ENCODE assay signal across 24 cellular contexts in the genomic region with DNA sequence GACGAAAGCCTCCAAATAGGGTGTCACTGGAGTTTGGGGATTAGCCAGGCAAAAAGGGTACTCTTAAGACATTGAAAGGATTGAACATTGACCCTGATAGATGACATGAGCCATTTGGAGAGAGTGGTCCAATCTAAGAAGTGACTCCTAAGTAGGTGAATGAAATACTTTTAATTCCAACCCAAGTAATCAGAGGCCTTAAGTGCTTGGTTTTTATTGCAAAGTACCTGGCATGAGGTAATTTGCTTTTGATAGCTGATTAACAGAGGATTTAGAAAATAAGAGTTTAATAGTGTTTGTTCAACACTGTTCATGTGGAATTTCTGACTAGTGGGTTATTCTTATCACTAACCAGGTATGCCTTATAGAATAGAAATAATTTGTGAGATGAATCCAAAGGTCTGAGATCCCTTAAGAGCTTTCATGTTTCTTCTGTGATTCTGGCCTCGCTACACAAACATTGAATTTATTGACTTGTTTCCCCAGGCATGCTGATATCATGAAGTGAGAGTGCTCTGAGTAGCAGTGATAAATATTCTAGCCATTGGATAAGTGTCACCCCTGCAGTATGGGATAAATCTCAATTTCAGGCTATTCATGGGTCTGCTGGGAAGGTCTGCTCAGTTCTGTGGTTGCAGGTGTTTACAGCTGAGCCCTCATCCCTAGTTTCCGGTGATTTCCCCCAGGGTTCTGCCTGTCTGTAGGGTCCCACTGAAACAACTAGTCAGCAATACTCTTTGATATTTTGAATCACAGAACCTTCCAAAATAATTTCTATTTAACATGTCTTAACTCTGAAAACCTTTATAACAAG. TPM values are rescaled to one million over a fixed set of nuclear protein-coding genes. Genes with fewer than 3 reads are reported as not detected.
DNase-seq lines count a peak whose midpoint lies in the region; ATAC-seq and TF ChIP-seq lines count a peak whose summit lies in the region.
"Had no signal": no experiment of that assay in that cellular context is flagged by ENCODE, and none has a peak within 500 bp of the region (broad histone marks: within the 10 kb centered on the region; RNA-seq: fewer than 3 reads in every experiment).

No MANE protein-coding gene starts in this region.

- H3K4me3 ChIP-seq in thyroid gland (replicated peaks in 1 of 3): no peak overlapping the region
- H3K4me3 ChIP-seq: cardiac muscle cell, skin epidermis had no signal

- H3K36me3 ChIP-seq in thyroid gland: no peaks in the 10 kb centered on the region
- H3K36me3 ChIP-seq: cardiac muscle cell had no signal

- no peak for TF ChIP-seq CTCF in thyroid gland (IDR thresholded peaks at IDR 0.05)

- peak overlapping the region in 2 of 3 donors; percentile 26 to 31 for H3K27ac ChIP-seq in thyroid gland
- H3K27ac ChIP-seq: 22Rv1, cardiac muscle cell had no signal

- no peaks in the 10 kb centered on the region for H3K27me3 ChIP-seq in thyroid gland
- H3K27me3 ChIP-seq: BE2C, cardiac muscle cell had no signal

- intact Hi-C loops in thyroid gland (cut with DNase I): no loop called here

- DNase-seq in NCI-H1417 (lab: John Stamatoyannopoulos, UW): peak in 2 of 3 experiments; percentile 4 to 24
- DNase-seq in NCI-H1417 treated with DMSO at 0.1 percent for 48 hours (lab: John Stamatoyannopoulos, UW): no peak
- DNase-seq in NAMALWA (ENCODE audit: low spot score): peak; percentile 52
- peak; percentile 12 for DNase-seq in kidney glomerular epithelial cell (lab: John Stamatoyannopoulos, UW)
- DNase-seq in thyroid gland: no peak
- DNase-seq in glomerular visceral epithelial cell (ENCODE audit: extremely low spot score): no peak
- DNase-seq in HCEC 1CT: no peak
- DNase-seq: BE2C; effector CD8-positive, alpha-beta T cell; GDM1; head of caudate nucleus; naive thymus-derived CD4-positive, alpha-beta T cell; NCI-H1930; SHP77; stimulated activated CD4-positive, alpha-beta T cell treated with anti-CD3 and anti-CD28 coated beads, Interleukin-4, amount 100 ng/mL, for 1 hour; substantia nigra; T-helper 17 cell had no signal

- no peaks in the 10 kb centered on the region for H3K9me3 ChIP-seq in thyroid gland
- H3K9me3 ChIP-seq: BE2C had no signal

- ATAC-seq in GM19397 (IDR thresholded peaks at IDR 0.05; ENCODE audit: unreplicated experiment): no peak
- ATAC-seq: activated CD4-positive, CD25-positive, alpha-beta regulatory T cell treated with anti-CD3 and anti-CD28 coated beads, Interleukin-2, amount 50 U/mL, for 24 hours; naive thymus-derived CD4-positive, alpha-beta T cell; T-helper 17 cell had no signal

- TF ChIP-seq POLR2A in thyroid gland (IDR thresholded peaks at IDR 0.05): no peak

- 94 to 95% methylated on average over 3 of the region's 3 CpGs for WGBS in thyroid gland, 2 donors

- H3K4me1 ChIP-seq in thyroid gland: peaks cover 6 to 15% of the 10 kb centered on the region in 2 donors

RNA-seq across cellular contexts. Expression of a gene that starts 6.6 kb away (rescaled TPM):
- total RNA-seq in thyroid gland: 10 to 100 TPM in 3 of 4 donors, 1 to 10 TPM in 1; 9.0 to 36.2 (median 21.8) TPM

RNA-seq across cellular contexts. Expression of a gene that starts 47.9 kb away (rescaled TPM):
- total RNA-seq in thyroid gland: 1 to 10 TPM; 3.5 to 5.5 (median 5.1) TPM
- total RNA-seq: activated CD8-positive, alpha-beta memory T cell treated with anti-CD3 and anti-CD28 coated beads for 36 hours; NCI-H460 had no signal

Comparison
In these comparisons a context has a peak if more than half of its experiments do, and no peak if none do; other contexts are left out.
1. DNase-seq: peak in NCI-H1417 (2 of 3), NAMALWA (single experiment) and kidney glomerular epithelial cell (single experiment); none in NCI-H1417 treated with DMSO at 0.1 percent for 48 hours (single experiment), thyroid gland (0 of 2), glomerular visceral epithelial cell (single experiment) and HCEC 1CT (single experiment).